ENCODE assay signal across 19 cellular contexts in the genomic region with DNA sequence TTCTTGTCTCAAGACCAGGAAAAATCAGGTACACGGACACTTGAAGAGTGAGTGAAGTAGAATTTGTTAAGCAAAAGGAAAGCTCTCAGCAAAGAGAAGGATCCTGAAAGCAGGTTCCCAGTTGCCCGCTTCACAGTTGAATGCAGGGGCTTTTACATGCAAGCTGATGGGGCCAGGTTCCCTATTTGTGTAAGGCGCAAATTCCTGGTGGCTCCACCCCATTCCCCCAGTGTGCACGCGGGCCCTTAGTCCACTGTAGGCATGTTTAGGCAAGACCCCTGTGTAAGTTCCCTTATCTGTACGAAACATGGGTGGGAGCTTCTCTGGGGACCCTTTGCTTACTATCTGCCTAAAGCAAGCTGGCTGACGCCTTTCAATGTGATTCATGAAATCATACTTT. TPM values are rescaled to one million over a fixed set of nuclear protein-coding genes. Genes with fewer than 3 reads are reported as not detected.
DNase-seq lines count a peak whose midpoint lies in the region; ATAC-seq, FAIRE-seq and TF ChIP-seq lines count a peak whose summit lies in the region.
"Had no signal": no experiment of that assay in that cellular context is flagged by ENCODE, and none has a peak within 500 bp of the region (broad histone marks: within the 10 kb centered on the region; RNA-seq: fewer than 3 reads in every experiment).

No MANE protein-coding gene starts in this region.

- no peak overlapping the region for H2BK20ac ChIP-seq in H1 (ENCODE audit: low read length)

- no peak overlapping the region for H3K14ac ChIP-seq in H1 (ENCODE audit: insufficient read length)

- H3K9me3 ChIP-seq in HEK293 (ENCODE audit: control insufficient read depth, insufficient read depth, low read depth, low read length) (no peaks in the 10 kb centered on the region), H1 (ENCODE audit: insufficient read depth in 2 of 2, low read depth in 1 of 2, low read length in 1 of 2) (no peaks in the 10 kb centered on the region), neuron (ENCODE audit: low read length) (no peaks in the 10 kb centered on the region)
- H3K9me3 ChIP-seq: SJCRH30 had no signal

- WGBS in H1 (ENCODE audit: extremely low coverage in 1 of 2, insufficient coverage in 1 of 2, insufficient read length in 1 of 2, insufficient replicate concordance in 2 of 2, low coverage in 1 of 2, low lambda C conversion rate in 2 of 2, missing lambda C conversion rate in 1 of 2), 2 experiments = 63% methylated on average over 7 of the region's 7 CpGs; no CpG with 5 or more reads in 1 of the 2 experiments

- H3K36me3 Mint-ChIP-seq in activated CD8-positive, alpha-beta memory T cell treated with anti-CD3 and anti-CD28 coated beads, Interleukin-2, amount 10 ng/mL, durations not matched to agents 7 days and 5 days = peaks cover 2% of the 10 kb centered on the region
- H3K36me3 Mint-ChIP-seq in activated CD8-positive, alpha-beta T cell treated with anti-CD3 and anti-CD28 coated beads, Interleukin-2, amount 10 ng/mL, durations not matched to agents 7 days and 5 days (ENCODE audit: low read depth) = no peaks in the 10 kb centered on the region

- POLR2A ChIA-PET in HEK293 (lab: Yijun Ruan, JAX) = no interaction called here
- POLR2A ChIA-PET in H1 (lab: Charles Lee; ENCODE audit: partially characterized antibody) = no interaction called here
- POLR2A ChIA-PET in activated CD8-positive, alpha-beta T cell treated with anti-CD3 and anti-CD28 coated beads, Interleukin-2, amount 10 ng/mL, durations not matched to agents 7 days and 5 days (lab: Charles Lee) = no interaction called here

- peaks cover 37% of the 10 kb centered on the region for H3K4me1 Mint-ChIP-seq in activated CD8-positive, alpha-beta memory T cell treated with anti-CD3 and anti-CD28 coated beads, Interleukin-2, amount 10 ng/mL, durations not matched to agents 7 days and 5 days
- peaks cover 35% of the 10 kb centered on the region for H3K4me1 Mint-ChIP-seq in activated CD8-positive, alpha-beta T cell treated with anti-CD3 and anti-CD28 coated beads, Interleukin-2, amount 10 ng/mL, durations not matched to agents 7 days and 5 days (ENCODE audit: low read depth)

- no peak overlapping the region for H3K4ac ChIP-seq in H1 (replicated peaks; ENCODE audit: insufficient read length, low read depth, low read length)

- H3K9ac ChIP-seq in H1 (replicated peaks in 1 of 4; ENCODE audit: extremely low read depth in 1 of 4, low read depth in 3 of 4, low read length in 3 of 4) = no peak overlapping the region; a peak in 1 of 7 replicates
- H3K9ac ChIP-seq: GM23248, KMS-11 had no signal

- peak overlapping the region; percentile 69 for H2BK120ac ChIP-seq in H1 (replicated peaks; ENCODE audit: low read depth, low read length)

- no peak overlapping the region for H2BK12ac ChIP-seq in H1 (ENCODE audit: low read depth, low read length)

- no peaks in the 10 kb centered on the region for H3K9me3 Mint-ChIP-seq in activated CD8-positive, alpha-beta memory T cell treated with anti-CD3 and anti-CD28 coated beads, Interleukin-2, amount 10 ng/mL, durations not matched to agents 7 days and 5 days (ENCODE audit: low read depth)
- no peaks in the 10 kb centered on the region for H3K9me3 Mint-ChIP-seq in activated CD8-positive, alpha-beta T cell treated with anti-CD3 and anti-CD28 coated beads, Interleukin-2, amount 10 ng/mL, durations not matched to agents 7 days and 5 days (ENCODE audit: insufficient read depth)
- H3K9me3 Mint-ChIP-seq: CD8-positive, alpha-beta T cell had no signal

- H3K56ac ChIP-seq in H1 (replicated peaks; ENCODE audit: insufficient read length, low read depth, low read length) = no peak overlapping the region

- H2AK5ac ChIP-seq in H1 (ENCODE audit: low read depth, low read length) = no peak overlapping the region

- H3K79me1 ChIP-seq in H1 (ENCODE audit: low read depth, low read length) = no peaks in the 10 kb centered on the region

- H3K4me3 ChIP-seq in HEK293 (ENCODE audit: low read depth, low read length) = no peak overlapping the region
- H3K4me3 ChIP-seq in H1 (ENCODE audit: extremely low read depth in 1 of 4, insufficient read depth in 2 of 4, low read depth in 3 of 4, low read length in 4 of 4) = no peak overlapping the region
- H3K4me3 ChIP-seq in neuron (ENCODE audit: low read length) = no peak overlapping the region
- H3K4me3 ChIP-seq: GM23248, SJCRH30 had no signal

- TF ChIP-seq CTCF in HEK293 (tag by site-specific recombination; IDR thresholded peaks at IDR 0.05) (no peak), H1 (IDR thresholded peaks at IDR 0.05; ENCODE audit: control extremely low read depth in 1 of 3, insufficient read depth in 1 of 3, low read depth in 1 of 3, low read length in 3 of 3) (no peak)

- H3K27me3 Mint-ChIP-seq in activated CD8-positive, alpha-beta memory T cell treated with anti-CD3 and anti-CD28 coated beads, Interleukin-2, amount 10 ng/mL, durations not matched to agents 7 days and 5 days = peaks cover 11% of the 10 kb centered on the region
- H3K27me3 Mint-ChIP-seq in activated CD8-positive, alpha-beta T cell treated with anti-CD3 and anti-CD28 coated beads, Interleukin-2, amount 10 ng/mL, durations not matched to agents 7 days and 5 days (ENCODE audit: low read depth) = peaks cover 19% of the 10 kb centered on the region

- H2AFZ ChIP-seq in H1 (ENCODE audit: low read length) (peak overlapping the region; percentile 37), neuron (ENCODE audit: low read depth, low read length) (peak overlapping the region; percentile 20)
- H2AFZ ChIP-seq: GM23248 had no signal

- H3K4me1 ChIP-seq in HEK293 (ENCODE audit: control insufficient read depth, insufficient read depth, low read length) (no peaks in the 10 kb centered on the region; the same call in 1 of the 2 replicates), H1 (replicated peaks in 1 of 4; ENCODE audit: control insufficient read depth in 3 of 4, insufficient read depth in 4 of 4, low read length in 3 of 4) (peaks cover 0 to 14% (median 6%) of the 10 kb centered on the region in 4 experiments), neuron (ENCODE audit: insufficient read depth, low read length) (peaks cover 28% of the 10 kb centered on the region)

- H3K27ac ChIP-seq in HEK293 (ENCODE audit: extremely low read depth, low read depth, low read length) (no peak overlapping the region), H1 (ENCODE audit: low read depth, low read length) (no peak overlapping the region)
- H3K27ac ChIP-seq: GM23248, KMS-11, SJCRH30 had no signal

- H3K4me2 ChIP-seq in H1 (ENCODE audit: insufficient read depth in 1 of 2, low read depth in 2 of 2, low read length in 2 of 2) = peak overlapping the region in 1 of 2 experiments; percentile 78; a peak in 1 of 4 replicates
- H3K4me2 ChIP-seq: KMS-11 had no signal

- H2BK5ac ChIP-seq in H1 (ENCODE audit: low read depth, low read length) = no peak overlapping the region

- no peak overlapping the region for H4K91ac ChIP-seq in H1 (replicated peaks; ENCODE audit: insufficient read length, low read length)

- H4K8ac ChIP-seq in H1 (ENCODE audit: extremely low read depth, insufficient read depth, low read length) = no peak overlapping the region

- H4K20me1 ChIP-seq in H1 (replicated peaks in 1 of 2; ENCODE audit: control insufficient read depth in 1 of 2, insufficient read depth in 2 of 2, low read length in 2 of 2) = peaks cover 1 to 4% of the 10 kb centered on the region in 2 experiments

- H3K4me3 Mint-ChIP-seq in activated CD8-positive, alpha-beta memory T cell treated with anti-CD3 and anti-CD28 coated beads, Interleukin-2, amount 10 ng/mL, durations not matched to agents 7 days and 5 days = peak overlapping the region; percentile 41
- H3K4me3 Mint-ChIP-seq in activated CD8-positive, alpha-beta T cell treated with anti-CD3 and anti-CD28 coated beads, Interleukin-2, amount 10 ng/mL, durations not matched to agents 7 days and 5 days = no peak overlapping the region
- H3K4me3 Mint-ChIP-seq: CD8-positive, alpha-beta T cell had no signal

- CTCF ChIA-PET in activated CD8-positive, alpha-beta memory T cell treated with anti-CD3 and anti-CD28 coated beads, Interleukin-2, amount 10 ng/mL, durations not matched to agents 7 days and 5 days (lab: Charles Lee) = interaction anchor here (0.8 to 1.3 kb wide), 2 partner anchors 46 to 319 kb away, joined by 3 read pairs; no protein-coding TSS in a partner anchor
- CTCF ChIA-PET in HEK293 (lab: Yijun Ruan, JAX) (interaction anchor here (0.6 to 2.1 kb wide), 2 partner anchors 134 to 1765 kb away, joined by 5 to 7 read pairs; no protein-coding TSS in a partner anchor), H1 (lab: Charles Lee; ENCODE audit: partially characterized antibody) (interaction anchor here (0.5 to 2.7 kb wide), 4 partner anchors 21 to 352 kb away, joined by 3 to 9 read pairs (median 4); no protein-coding TSS in a partner anchor)
- CTCF ChIA-PET in activated CD8-positive, alpha-beta T cell treated with anti-CD3 and anti-CD28 coated beads, Interleukin-2, amount 10 ng/mL, durations not matched to agents 7 days and 5 days (lab: Charles Lee) = interaction anchor here (1.4 to 2.3 kb wide), 2 partner anchors 21 to 46 kb away, joined by 3 to 5 read pairs; no protein-coding TSS in a partner anchor

- no peak overlapping the region for H4K5ac ChIP-seq in H1 (ENCODE audit: insufficient read length, low read depth, low read length)

- TF ChIP-seq POLR2A in H1 (IDR thresholded peaks at IDR 0.05; ENCODE audit: control extremely low read depth in 1 of 2, low read depth in 2 of 2, low read length in 2 of 2) = no peak

- TF ChIP-seq RAD21 in H1 (IDR thresholded peaks at IDR 0.05 in 1 of 2, conservative IDR thresholded peaks at IDR 0.05 in 1 of 2; ENCODE audit: low read depth in 2 of 2, low read length in 2 of 2) = no peak

- H3K23me2 ChIP-seq in H1 (ENCODE audit: low read depth, low read length) = peaks cover 5% of the 10 kb centered on the region; the same call in 1 of the 2 replicates

- no peaks in the 10 kb centered on the region for H3K36me3 ChIP-seq in HEK293 (ENCODE audit: control insufficient read depth in 2 of 2, insufficient read depth in 1 of 2, low read length in 2 of 2)
- no peaks in the 10 kb centered on the region for H3K36me3 ChIP-seq in H1 (ENCODE audit: control insufficient read depth in 2 of 4, insufficient read depth in 4 of 4, low read length in 3 of 4)
- H3K36me3 ChIP-seq in neuron (ENCODE audit: insufficient read depth, low read length) = no peaks in the 10 kb centered on the region
- H3K36me3 ChIP-seq: SJCRH30 had no signal

- H3K27ac Mint-ChIP-seq in activated CD8-positive, alpha-beta memory T cell treated with anti-CD3 and anti-CD28 coated beads, Interleukin-2, amount 10 ng/mL, durations not matched to agents 7 days and 5 days = peak overlapping the region; percentile 2
- H3K27ac Mint-ChIP-seq in activated CD8-positive, alpha-beta T cell treated with anti-CD3 and anti-CD28 coated beads, Interleukin-2, amount 10 ng/mL, durations not matched to agents 7 days and 5 days = no peak overlapping the region
- H3K27ac Mint-ChIP-seq: CD8-positive, alpha-beta T cell had no signal

- no peak overlapping the region for H3K18ac ChIP-seq in H1 (ENCODE audit: extremely low read depth, low read length)

- no peak for DNase-seq in activated CD8-positive, alpha-beta memory T cell treated with anti-CD3 and anti-CD28 coated beads, Interleukin-2, amount 10 ng/mL, durations not matched to agents 7 days and 5 days
- DNase-seq in activated CD8-positive, alpha-beta memory T cell treated with anti-CD3 and anti-CD28 coated beads for 24 hours = no peak
- DNase-seq in H1 (ENCODE audit: low read depth in 1 of 2, low spot score in 2 of 2) (no peak), germinal center (ENCODE audit: low spot score) (no peak), medulla oblongata (ENCODE audit: extremely low spot score) (no peak)
- no peak for DNase-seq in activated CD8-positive, alpha-beta T cell treated with anti-CD3 and anti-CD28 coated beads, Interleukin-2, amount 10 ng/mL, durations not matched to agents 7 days and 5 days
- DNase-seq: CD8-positive, alpha-beta T cell; DND-41; GF-D8; GM23248; MM.1S; NCI-H1930; NCI-H2171; NCI-H446 treated with DMSO at 0.1 percent for 48 hours; NCI-H748 treated with DMSO at 0.1 percent for 48 hours; SJCRH30 had no signal

- no peak for ATAC-seq in activated CD8-positive, alpha-beta memory T cell treated with anti-CD3 and anti-CD28 coated beads, Interleukin-2, amount 10 ng/mL, durations not matched to agents 7 days and 5 days
- ATAC-seq in activated CD8-positive, alpha-beta T cell treated with anti-CD3 and anti-CD28 coated beads, Interleukin-2, amount 10 ng/mL, durations not matched to agents 7 days and 5 days = no peak
- ATAC-seq: CD8-positive, alpha-beta T cell had no signal

- no peaks in the 10 kb centered on the region for H3K27me3 ChIP-seq in H1 (replicated peaks in 1 of 4; ENCODE audit: control insufficient read depth in 3 of 4, extremely low read depth in 1 of 4, insufficient read depth in 3 of 4, low read length in 3 of 4)
- no peaks in the 10 kb centered on the region for H3K27me3 ChIP-seq in neuron (ENCODE audit: insufficient read depth, low read length)
- H3K27me3 ChIP-seq: SJCRH30 had no signal

- no peak overlapping the region; the same call in 1 of the 2 replicates for H2BK15ac ChIP-seq in H1 (ENCODE audit: low read length)

- FAIRE-seq in H1 (lab: Jason Lieb, UNC) = no peak

- no peak overlapping the region for H3K23ac ChIP-seq in H1 (ENCODE audit: insufficient read length)

- TF ChIP-seq EP300 in H1 (IDR thresholded peaks at IDR 0.05; ENCODE audit: borderline replicate concordance in 1 of 2, low read depth in 2 of 2, low read length in 2 of 2) = no peak

- peaks cover 0 to 16% of the 10 kb centered on the region in 2 experiments; a peak in 3 of 4 replicates for H3K79me2 ChIP-seq in H1 (ENCODE audit: control insufficient read depth in 1 of 2, insufficient read depth in 2 of 2, low read length in 2 of 2)

RNA-seq across cellular contexts. Expression of a gene that starts 2.7 kb away (rescaled TPM):
- total RNA-seq in activated CD8-positive, alpha-beta memory T cell treated with anti-CD3 and anti-CD28 coated beads, Interleukin-2, amount 10 ng/mL, durations not matched to agents 7 days and 5 days = 10 to 100 TPM; 22.9 to 30.8 TPM
- 56.8 and 65.2 TPM in 2 replicates for total RNA-seq in H1 (2021; fragmentation: NEBNext Ultra II Directional; extraction: Animal tissue kit (Norgen Biotek cat#: 25700))
- polyA plus RNA-seq in H1 (2011; rRNA removed) = 10.0 and 13.4 TPM in 2 replicates
- 21.5 TPM for polyA plus RNA-seq in H1 (2011; cell fraction: cytosol; rRNA removed)
- 7.0 TPM for polyA plus RNA-seq in H1 (2011; cell fraction: nucleus; rRNA removed)
- polyA plus RNA-seq in H1 (2012, experiment 1 of 2) = 18.9 to 31.0 TPM (median 23.8 TPM) in 4 replicates
- polyA plus RNA-seq in H1 (2012, experiment 2 of 2) = 1.2 TPM
- polyA plus RNA-seq in H1 (2013, experiment 1 of 2) = 23.4 TPM
- polyA plus RNA-seq in H1 (2013, experiment 2 of 2) = 23.1 TPM
- 34.2 and 52.0 TPM in 2 replicates for polyA minus RNA-seq in H1 (2011; rRNA and poly(A)+ RNA removed)
- polyA minus RNA-seq in H1 (2011; cell fraction: cytosol; rRNA and poly(A)+ RNA removed) = 20.0 TPM
- 41.8 TPM for polyA minus RNA-seq in H1 (2011; cell fraction: nucleus; rRNA and poly(A)+ RNA removed)
- total RNA-seq in activated CD8-positive, alpha-beta T cell treated with anti-CD3 and anti-CD28 coated beads, Interleukin-2, amount 10 ng/mL, durations not matched to agents 7 days and 5 days = 10 to 100 TPM; 32.6 to 35.7 TPM
